Comparison of ENCODE assay signal across 16 cellular contexts in the genomic region with DNA sequence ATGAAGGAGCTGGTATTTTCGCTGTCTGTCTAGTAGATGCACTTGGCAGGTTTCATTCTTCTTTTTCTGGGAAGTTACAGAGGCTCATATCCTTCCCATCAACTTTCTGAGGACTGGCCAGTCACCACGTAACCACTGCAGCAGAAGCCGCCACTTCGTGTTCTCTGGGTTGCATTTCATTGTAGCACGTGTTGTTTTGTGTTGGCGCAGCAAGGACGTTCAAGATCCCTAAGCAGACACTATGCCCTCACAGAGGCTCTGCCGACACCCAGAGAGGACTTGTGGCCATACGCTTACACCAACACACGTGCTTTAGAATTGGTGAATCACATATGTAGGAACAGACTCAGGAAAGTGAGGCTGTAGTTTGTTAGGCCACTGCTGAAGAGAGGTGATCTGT. TPM values are rescaled to one million over a fixed set of nuclear protein-coding genes. Genes with fewer than 3 reads are reported as not detected.
"Had no signal": no experiment of that assay in that cellular context is flagged by ENCODE, and none has a peak within 500 bp of the region (broad histone marks: within the 10 kb centered on the region; RNA-seq: fewer than 3 reads in every experiment).

No MANE protein-coding gene starts in this region.

- H3K4me3 Mint-ChIP-seq: activated T-cell treated with anti-CD3 and anti-CD28 coated beads, Interleukin-2, amount 50 U/mL, for 72 hours; naive thymus-derived CD4-positive, alpha-beta T cell; WTC11 had no signal

- H3K9me3 ChIP-seq: prostate gland, sigmoid colon, SK-N-SH, stomach, vagina had no signal

- H3K9me3 Mint-ChIP-seq: activated T-cell treated with anti-CD3 and anti-CD28 coated beads, Interleukin-2, amount 50 U/mL, for 72 hours; naive thymus-derived CD4-positive, alpha-beta T cell; WTC11 had no signal

- H3K36me3 ChIP-seq: prostate gland had no signal

- DNase-seq: activated CD4-positive, alpha-beta T cell treated with anti-CD3 and anti-CD28 coated beads, Interleukin-2, amount 50 U/mL, for 1 hour; activated naive CD4-positive, alpha-beta T cell treated with Interleukin-2 at 50 U/mL for 16 hours; activated T-cell treated with anti-CD3 and anti-CD28 coated beads, Interleukin-2, amount 50 U/mL, for 72 hours; central memory CD4-positive, alpha-beta T cell; cortex of kidney; hypothalamus; naive thymus-derived CD4-positive, alpha-beta T cell; sigmoid colon; SK-N-SH; stimulated activated CD4-positive, alpha-beta T cell treated with anti-CD3 and anti-CD28 coated beads, Interleukin-4, amount 100 ng/mL, for 24 hours; stomach had no signal

- H3K27me3 Mint-ChIP-seq: naive thymus-derived CD4-positive, alpha-beta T cell had no signal

- H3K27ac Mint-ChIP-seq: activated T-cell treated with anti-CD3 and anti-CD28 coated beads, Interleukin-2, amount 50 U/mL, for 72 hours; WTC11 had no signal

- ATAC-seq: activated T-cell treated with anti-CD3 and anti-CD28 coated beads, Interleukin-2, amount 50 U/mL, for 72 hours; naive thymus-derived CD4-positive, alpha-beta T cell; WTC11 had no signal

- H3K4me2 ChIP-seq: SK-N-SH had no signal

- H3K9ac ChIP-seq: SK-N-SH had no signal

- H3K27ac ChIP-seq: prostate gland, sigmoid colon, vagina had no signal

- H3K4me1 Mint-ChIP-seq: WTC11 had no signal

- H3K4me3 ChIP-seq: lung, prostate gland, sigmoid colon, stomach, vagina had no signal

- H3K27me3 ChIP-seq: sigmoid colon, stomach, vagina had no signal

RNA-seq across cellular contexts. Expression of a gene that starts 42.2 kb away (rescaled TPM):
- total RNA-seq: epithelial cell of proximal tubule, stomach had no signal
- polyA plus RNA-seq: naive thymus-derived CD4-positive, alpha-beta T cell had no signal
